Comparison of ENCODE assay signal across 1 cellular context in the genomic region with DNA sequence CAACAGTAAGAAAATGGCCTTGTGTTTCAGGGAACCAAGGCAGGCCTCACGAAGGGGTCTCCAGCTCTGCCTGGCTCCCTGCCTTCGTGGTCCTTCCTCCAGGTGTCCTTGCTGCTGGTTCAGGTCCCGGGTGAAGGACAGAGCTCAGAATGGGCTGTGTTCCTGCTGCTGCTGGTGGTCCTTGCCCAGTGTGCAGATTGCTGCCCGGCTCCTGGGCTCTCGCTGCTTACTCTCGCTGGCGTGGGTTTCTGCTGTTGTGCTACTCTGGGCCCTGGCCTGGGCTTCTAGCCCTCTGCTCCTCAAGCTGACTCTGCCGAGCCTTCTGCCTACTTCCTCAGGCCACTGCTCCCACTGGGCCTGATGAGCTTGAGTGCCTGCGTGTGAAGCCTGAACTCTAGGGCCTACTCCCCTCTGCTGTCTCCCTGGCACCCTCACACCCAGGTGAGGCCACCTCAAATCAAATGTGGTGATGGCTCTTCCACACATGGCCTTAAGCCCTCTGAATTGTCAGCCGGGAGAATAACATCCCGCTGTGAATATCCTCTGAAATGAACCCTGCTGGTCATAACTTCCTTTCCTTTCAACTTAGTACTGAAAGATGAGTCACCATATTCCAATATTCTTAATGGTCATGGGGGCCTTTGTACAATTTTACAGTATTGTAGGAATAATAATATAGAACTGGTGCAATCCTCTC.
TF ChIP-seq lines count a peak whose summit lies in the region.

No MANE protein-coding gene starts in this region.

TF ChIP-seq in GM23338, 12 proteins besides CTCF, POLR2A, EP300 and RAD21 (continued from another document):
- no peak for TF ChIP-seq ETS1 (IDR thresholded peaks at IDR 0.05)
- no peak for TF ChIP-seq JUNB (IDR thresholded peaks at IDR 0.05; ENCODE audit: unreplicated experiment)
- no peak for TF ChIP-seq POLR2AphosphoS5 (IDR thresholded peaks at IDR 0.05; ENCODE audit: low read depth)
TF ChIP-seq in GM23338: peak in this region for 0.
